Comparison of ENCODE assay signal across 2 cellular contexts in genomic region chr7:26608402-26608801, GRCh38.
TF ChIP-seq lines count a peak whose summit lies in the region.

No MANE protein-coding gene starts in this region.

TF ChIP-seq in HepG2, 621 proteins besides CTCF, POLR2A, EP300 and RAD21 (continued from another document):
- TF ChIP-seq MNT (IDR thresholded peaks at IDR 0.05) (peak; percentile 59), U2AF2 (IDR thresholded peaks at IDR 0.05; ENCODE audit: low read depth, low read length) (no peak), ARHGAP35 (CRISPR knock-in tag; IDR thresholded peaks at IDR 0.05; ENCODE audit: borderline replicate concordance) (no peak), SP1 (IDR thresholded peaks at IDR 0.05) (no peak), SP1 (CRISPR knock-in tag; IDR thresholded peaks at IDR 0.05) (no peak), KDM5A (IDR thresholded peaks at IDR 0.05; ENCODE audit: borderline replicate concordance, low read length) (no peak), MIXL1 (CRISPR knock-in tag; IDR thresholded peaks at IDR 0.05) (no peak), PCBP2 (optimal IDR thresholded peaks at IDR 0.05; ENCODE audit: low read depth, low read length, poor library complexity, severe bottlenecking) (no peak)

TF ChIP-seq in H1, 55 proteins besides CTCF, POLR2A, EP300 and RAD21 (continued from another document):
- TF ChIP-seq RFX5 (IDR thresholded peaks at IDR 0.05; ENCODE audit: borderline replicate concordance, low read depth, low read length), result no peak
